8 cellular contexts compared by ENCODE assay signal in the genomic region with DNA sequence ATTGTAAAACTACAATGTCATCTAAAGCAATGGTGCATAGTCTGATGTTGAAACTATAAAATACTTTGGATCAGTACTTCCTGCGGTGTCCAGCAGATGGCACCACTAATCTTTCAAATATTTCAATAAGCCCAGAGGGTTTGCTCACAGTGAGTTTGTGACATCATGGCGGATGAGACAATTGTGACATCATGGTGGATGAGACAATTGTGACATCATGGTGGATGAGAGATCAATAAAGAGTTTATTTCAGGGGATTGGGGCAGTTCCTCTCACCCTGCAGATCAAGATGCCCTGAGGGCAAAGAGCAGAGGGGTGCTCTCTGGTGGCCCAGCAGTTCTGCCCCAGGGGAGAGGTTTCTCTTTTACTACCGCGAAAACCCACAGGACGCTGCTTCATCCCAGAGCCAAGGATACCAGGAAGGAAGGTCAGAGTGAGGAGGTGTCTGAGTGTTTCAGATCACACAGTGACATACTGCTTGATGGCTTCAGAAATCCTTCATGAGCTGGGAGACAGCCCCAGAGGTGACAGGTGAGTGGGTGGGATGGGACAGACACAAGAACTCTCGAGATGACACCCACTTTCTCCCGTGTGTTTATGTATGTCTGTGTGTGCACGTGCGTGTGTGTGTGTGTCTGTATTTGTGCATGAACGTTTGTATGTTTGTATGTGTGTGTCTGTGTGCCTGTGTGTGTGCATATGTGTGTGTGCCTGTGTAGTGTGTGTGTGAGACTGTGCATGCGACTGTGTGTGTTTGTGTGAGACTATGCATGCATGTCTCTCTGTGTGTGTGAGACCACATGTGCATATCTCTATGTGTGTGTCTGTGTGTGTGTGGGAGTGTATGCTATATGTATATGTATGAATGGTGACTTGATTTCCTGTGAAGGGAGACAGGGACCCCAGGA. TPM values are rescaled to one million over a fixed set of nuclear protein-coding genes. Genes with fewer than 3 reads are reported as not detected.
DNase-seq lines count a peak whose midpoint lies in the region; ATAC-seq, FAIRE-seq and TF ChIP-seq lines count a peak whose summit lies in the region.

No MANE protein-coding gene starts in this region.

- H3K4me3 ChIP-seq in A673 (ENCODE audit: low read depth, low read length, poor library complexity, severe bottlenecking): no peak overlapping the region
- no peak overlapping the region for H3K4me3 ChIP-seq in lower lobe of right lung

- H3K4me1 ChIP-seq in A673 (ENCODE audit: insufficient read depth, low read length, poor library complexity, severe bottlenecking): no peaks in the 10 kb centered on the region
- H3K4me1 ChIP-seq in lower lobe of right lung: peaks cover 14% of the 10 kb centered on the region

- no peak overlapping the region for H3K27ac ChIP-seq in A673 (ENCODE audit: low read depth, low read length, poor library complexity, severe bottlenecking)
- H3K27ac ChIP-seq in lower lobe of right lung: no peak overlapping the region

- H3K9me3 ChIP-seq in A673 (ENCODE audit: low read depth, low read length, poor library complexity, severe bottlenecking) (no peaks in the 10 kb centered on the region), lower lobe of right lung (no peaks in the 10 kb centered on the region)

- intact Hi-C loops in A673 (cut with micrococcal nuclease; ENCODE audit: unreplicated experiment): loop anchor here (1.0 to 10.0 kb wide), 4 partner anchors 83 to 880 kb away; no protein-coding TSS in a partner anchor
- intact Hi-C loops in lower lobe of right lung (cut with DNase I): loop anchor here (5.0 kb wide), 1 partner anchor 83 kb away; no protein-coding TSS in a partner anchor

- ATAC-seq in lower lobe of right lung: peak; percentile 78 to 79
- ATAC-seq in HG02610 (IDR thresholded peaks at IDR 0.05; ENCODE audit: unreplicated experiment): no peak

- peak; percentile 76 for FAIRE-seq in GM12892 (lab: Jason Lieb, UNC)

- POLR2A ChIA-PET in A673 (lab: Charles Lee; ENCODE audit: low non-redundant PET): no interaction called here

- TF ChIP-seq POLR2A in GM12892 (IDR thresholded peaks at IDR 0.05; ENCODE audit: low read depth, low read length): no peak

- H3K27me3 ChIP-seq in A673 (replicated peaks; ENCODE audit: insufficient read depth, low read depth, low read length, poor library complexity): peaks cover 37% of the 10 kb centered on the region
- peaks cover 85% of the 10 kb centered on the region for H3K27me3 ChIP-seq in lower lobe of right lung (ENCODE audit: low read depth)

- DNase-seq in A673 (ENCODE audit: low spot score) (peak; percentile 87), GM12892 (ENCODE audit: insufficient read length) (no peak), NCI-H345 treated with DMSO at 0.1 percent for 48 hours (lab: John Stamatoyannopoulos, UW; ENCODE audit: unreplicated experiment) (peak; percentile 59), dermis microvascular lymphatic vessel endothelial cell (ENCODE audit: low read depth in 2 of 2) (peak; percentile 64 to 70), lower lobe of right lung (no peak)
- DNase-seq in activated CD4-positive, alpha-beta T cell treated with anti-CD3 and anti-CD28 coated beads for 48 hours: peak; percentile 81
- DNase-seq in stimulated activated CD8-positive, alpha-beta memory T cell treated with anti-CD3 and anti-CD28 coated beads, Interleukin-12 subunit alpha, Interleukin-12 subunit beta, amount 100 ng/mL, for 1 hour (ENCODE audit: low read depth): peak; percentile 63

- CTCF ChIA-PET in A673 (lab: Charles Lee): interaction anchor here (0.5 to 1.0 kb wide), 3 partner anchors 76 to 209 kb away, joined by 3 to 7 read pairs (median 5); partner anchors contain the start of gene PPP1R14C

- no TSS peak for BruUV-seq in A673 (replicated peaks; lab: Mats Ljungman, UMichigan)

- TF ChIP-seq CTCF in A673 (conservative IDR thresholded peaks at IDR 0.05; ENCODE audit: low read depth, low read length): peak; percentile 82
- TF ChIP-seq CTCF in lower lobe of right lung (IDR thresholded peaks at IDR 0.05): peak; percentile 89

- H3K36me3 ChIP-seq in A673 (ENCODE audit: insufficient read depth, low read length, poor library complexity, severe bottlenecking) (no peaks in the 10 kb centered on the region), lower lobe of right lung (no peaks in the 10 kb centered on the region)

RNA-seq across cellular contexts. Expression of gene ULBP2, which starts 7.3 kb away (rescaled TPM):
- total RNA-seq in A673 (2021) (2.6 and 4.2 TPM in 2 replicates), dermis microvascular lymphatic vessel endothelial cell (1.0 and 1.4 TPM in 2 replicates), lower lobe of right lung (2.2 TPM)
- polyA plus RNA-seq in GM12892 (2012; ENCODE audit: missing spikeins): not detected

RNA-seq across cellular contexts. Expression of gene RAET1G, which starts 11.6 kb away (rescaled TPM):
- total RNA-seq in A673 (2021) (0.45 TPM in 1 of 2 replicates, not detected in the other), dermis microvascular lymphatic vessel endothelial cell (under 0.01 and 0.13 TPM in 2 replicates), lower lobe of right lung (0.83 TPM)
- polyA plus RNA-seq in GM12892 (2012; ENCODE audit: missing spikeins): not detected

RNA-seq across cellular contexts. Expression of gene ULBP1, which starts 29.2 kb away (rescaled TPM):
- total RNA-seq in A673 (2021) (5.2 and 7.0 TPM in 2 replicates), dermis microvascular lymphatic vessel endothelial cell (under 0.01 TPM in 2 replicates), lower lobe of right lung (2.0 TPM)
- polyA plus RNA-seq in GM12892 (2012; ENCODE audit: missing spikeins): 0.08 TPM

RNA-seq across cellular contexts. Expression of gene RAET1E, which starts 36.6 kb away (rescaled TPM):
- total RNA-seq in A673 (2021) (0.92 and 3.2 TPM in 2 replicates), dermis microvascular lymphatic vessel endothelial cell (0.13 TPM in 1 of 2 replicates, not detected in the other), lower lobe of right lung (not detected)
- polyA plus RNA-seq in GM12892 (2012; ENCODE audit: missing spikeins): not detected

Comparison
In these comparisons a context has a peak if more than half of its experiments do, and no peak if none do; other contexts are left out.
1. DNase-seq: peak in A673 (single experiment), NCI-H345 treated with DMSO at 0.1 percent for 48 hours (single experiment), activated CD4-positive, alpha-beta T cell treated with anti-CD3 and anti-CD28 coated beads for 48 hours (single experiment), dermis microvascular lymphatic vessel endothelial cell (2 of 2) and stimulated activated CD8-positive, alpha-beta memory T cell treated with anti-CD3 and anti-CD28 coated beads, Interleukin-12 subunit alpha, Interleukin-12 subunit beta, amount 100 ng/mL, for 1 hour (single experiment); none in GM12892 (single experiment) and lower lobe of right lung (single experiment).